In the genomic region with DNA sequence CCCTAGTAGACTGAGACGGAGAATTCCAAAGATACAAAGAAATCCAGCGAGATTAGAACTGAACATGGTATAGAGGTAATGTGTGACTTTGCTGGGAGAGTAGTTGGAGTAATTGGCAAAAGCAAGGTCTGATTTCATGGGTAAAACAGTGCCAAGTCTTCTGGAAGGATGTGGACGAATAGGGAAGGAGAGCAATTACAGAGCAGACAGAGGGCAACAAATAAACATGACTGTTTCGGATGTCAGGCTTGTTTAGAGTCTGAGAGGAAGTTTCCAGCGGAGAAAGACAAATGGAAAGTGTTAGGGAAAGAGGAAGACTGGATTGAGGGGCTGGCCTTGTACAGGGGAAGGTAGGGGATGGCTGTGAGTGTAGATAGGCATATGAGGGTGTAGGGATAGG, we compare ENCODE assay signal across 31 cellular contexts.
"Had no signal": no experiment of that assay in that cellular context is flagged by ENCODE, and none has a peak within 500 bp of the region (broad histone marks: within the 10 kb centered on the region; RNA-seq: fewer than 3 reads in every experiment).

No MANE protein-coding gene starts in this region.

- H3K4me3 ChIP-seq: cardiac muscle cell, colonic mucosa, dorsolateral prefrontal cortex, heart left ventricle, neural progenitor cell, right atrium auricular region, smooth muscle cell, uterus had no signal

- ATAC-seq: heart left ventricle; naive thymus-derived CD8-positive, alpha-beta T cell; stimulated activated memory B cell treated with anti-CD40 and anti-IgM and Interleukin-4, amounts not matched to agents 10 μg/mL and 1 μg/mL and 100 μg/mL, for 72 hours; stimulated activated naive CD8-positive, alpha-beta T cell treated with anti-CD3 and anti-CD28 coated beads, Interleukin-15, amount 100 ng/mL, for 72 hours had no signal

- H3K36me3 Mint-ChIP-seq: activated naive CD8-positive, alpha-beta T cell; brain; memory B cell; naive thymus-derived CD8-positive, alpha-beta T cell; neural progenitor cell; stimulated activated memory B cell treated with anti-CD40 and anti-IgM and Interleukin-4, amounts not matched to agents 10 μg/mL and 1 μg/mL and 100 μg/mL, for 72 hours; type B pancreatic cell had no signal

- H3K9me3 ChIP-seq: colonic mucosa, heart left ventricle, uterus had no signal

- H3K4me1 ChIP-seq: colonic mucosa, heart left ventricle, neural progenitor cell, right atrium auricular region, uterus had no signal

- H3K27ac Mint-ChIP-seq: activated naive CD8-positive, alpha-beta T cell; brain; memory B cell; naive thymus-derived CD8-positive, alpha-beta T cell; neural progenitor cell; stimulated activated memory B cell treated with anti-CD40 and anti-IgM and Interleukin-4, amounts not matched to agents 10 μg/mL and 1 μg/mL and 100 μg/mL, for 72 hours; stimulated activated naive CD8-positive, alpha-beta T cell treated with anti-CD3 and anti-CD28 coated beads, Interleukin-15, amount 100 ng/mL, for 72 hours; T-helper 2 cell treated with Interferon-gamma antibody and Interleukin-4, amounts not matched to agents 5 μg/mL and 100 μg/mL, for 36 hours; type B pancreatic cell had no signal

- H3K4me2 ChIP-seq: neural progenitor cell, smooth muscle cell had no signal

- H2AFZ ChIP-seq: neural progenitor cell had no signal

- DNase-seq: activated CD4-positive, alpha-beta T cell treated with anti-CD3 and anti-CD28 coated beads for 4 hours; activated CD4-positive, alpha-beta T cell treated with anti-CD3 and anti-CD28 coated beads, Interleukin-2, amount 50 U/mL, for 4 hours; activated effector memory CD4-positive, alpha-beta T cell treated with Interleukin-2 at 50 U/mL for 16 hours; activated naive CD4-positive, alpha-beta T cell treated with Interleukin-2 at 50 U/mL for 16 hours; activated T-cell treated with anti-CD3 and anti-CD28 coated beads for 4 hours; anterior cingulate cortex; cerebellar nuclear complex; colonic mucosa; dorsolateral prefrontal cortex; effector memory CD4-positive, alpha-beta T cell; heart left ventricle; hypothalamus; midbrain; naive thymus-derived CD8-positive, alpha-beta T cell; occipital lobe; stimulated activated CD4-positive, alpha-beta T cell treated with anti-CD3 and anti-CD28 coated beads, Interleukin-1b, Interleukin-23, amount 100 ng/mL, for 48 hours; stimulated activated CD4-positive, alpha-beta T cell treated with anti-CD3 and anti-CD28 coated beads, Interleukin-4, amount 100 ng/mL, for 4 hours; stimulated activated CD8-positive, alpha-beta memory T cell treated with anti-CD3 and anti-CD28 coated beads, Interleukin-4, amount 100 ng/mL, for 48 hours; stimulated activated naive CD8-positive, alpha-beta T cell treated with anti-CD3 and anti-CD28 coated beads, Interleukin-15, amount 100 ng/mL, for 72 hours; substantia nigra; uterus had no signal

- H3K4me3 Mint-ChIP-seq: activated naive CD8-positive, alpha-beta T cell; brain; memory B cell; naive thymus-derived CD8-positive, alpha-beta T cell; neural progenitor cell; stimulated activated memory B cell treated with anti-CD40 and anti-IgM and Interleukin-4, amounts not matched to agents 10 μg/mL and 1 μg/mL and 100 μg/mL, for 72 hours; stimulated activated naive CD8-positive, alpha-beta T cell treated with anti-CD3 and anti-CD28 coated beads, Interleukin-15, amount 100 ng/mL, for 72 hours; T-helper 2 cell treated with Interferon-gamma antibody and Interleukin-4, amounts not matched to agents 5 μg/mL and 100 μg/mL, for 36 hours; type B pancreatic cell had no signal

- H3K9ac ChIP-seq: neural progenitor cell had no signal

- H3K36me3 ChIP-seq: cardiac muscle cell, colonic mucosa, heart left ventricle, neural progenitor cell, right atrium auricular region, uterus had no signal

- H3K27me3 ChIP-seq: cardiac muscle cell, colonic mucosa, dorsolateral prefrontal cortex, neural progenitor cell, right atrium auricular region, uterus had no signal

- H3K27ac ChIP-seq: cardiac muscle cell, colonic mucosa, dorsolateral prefrontal cortex, heart left ventricle, neural progenitor cell, right atrium auricular region, uterus had no signal

- H3K27me3 Mint-ChIP-seq: stimulated activated naive CD8-positive, alpha-beta T cell treated with anti-CD3 and anti-CD28 coated beads, Interleukin-15, amount 100 ng/mL, for 72 hours; type B pancreatic cell had no signal

- H3K9me3 Mint-ChIP-seq: brain; memory B cell; stimulated activated memory B cell treated with anti-CD40 and anti-IgM and Interleukin-4, amounts not matched to agents 10 μg/mL and 1 μg/mL and 100 μg/mL, for 72 hours; stimulated activated naive CD8-positive, alpha-beta T cell treated with anti-CD3 and anti-CD28 coated beads, Interleukin-15, amount 100 ng/mL, for 72 hours; T-helper 2 cell treated with Interferon-gamma antibody and Interleukin-4, amounts not matched to agents 5 μg/mL and 100 μg/mL, for 36 hours; type B pancreatic cell had no signal

- H3K4me1 Mint-ChIP-seq: brain; memory B cell; naive thymus-derived CD8-positive, alpha-beta T cell; stimulated activated memory B cell treated with anti-CD40 and anti-IgM and Interleukin-4, amounts not matched to agents 10 μg/mL and 1 μg/mL and 100 μg/mL, for 72 hours; stimulated activated naive CD8-positive, alpha-beta T cell treated with anti-CD3 and anti-CD28 coated beads, Interleukin-15, amount 100 ng/mL, for 72 hours had no signal
